In genomic region chr7:70738486-70738885, GRCh38 we compare ENCODE assay signal across 26 cellular contexts.
DNase-seq lines count a peak whose midpoint lies in the region; ATAC-seq and TF ChIP-seq lines count a peak whose summit lies in the region.
"Had no signal": no experiment of that assay in that cellular context is flagged by ENCODE, and none has a peak within 500 bp of the region (broad histone marks: within the 10 kb centered on the region; RNA-seq: fewer than 3 reads in every experiment).

No MANE protein-coding gene starts in this region.

- intact Hi-C loops in CD8-positive, alpha-beta T cell (cut with DNase I, micrococcal nuclease) = no loop called here
- intact Hi-C loops in esophagus squamous epithelium (cut with DNase I) (no loop called here), cardiac septum (cut with DNase I) (no loop called here)

- no peak overlapping the region for H3K4me3 Mint-ChIP-seq in CD8-positive, alpha-beta T cell
- H3K4me3 Mint-ChIP-seq in progenitor cell of endocrine pancreas (ENCODE audit: low read depth) = no peak overlapping the region
- H3K4me3 Mint-ChIP-seq in CD8-positive, alpha-beta memory T cell = no peak overlapping the region
- H3K4me3 Mint-ChIP-seq: activated B cell treated with CpG ODN at 0.5 μM for 24 hours; activated CD4-positive, alpha-beta memory T cell treated with anti-CD3 and anti-CD28 coated beads, Interleukin-2, amount 10 ng/mL, durations not matched to agents 7 days and 5 days; mesothelial cell of epicardium had no signal

- 50 to 52% methylated on average over 5 of the region's 5 CpGs for WGBS in esophagus squamous epithelium, 2 donors

- CTCF ChIA-PET in CD8-positive, alpha-beta T cell (lab: Charles Lee) = no interaction called here
- CTCF ChIA-PET in CD8-positive, alpha-beta memory T cell (lab: Charles Lee) = interaction anchor here (1.2 kb wide), 1 partner anchor 14 kb away, joined by 3 read pairs; no protein-coding TSS in a partner anchor

- H3K36me3 ChIP-seq in CD8-positive, alpha-beta T cell (ENCODE audit: insufficient read depth, low read length) = no peaks in the 10 kb centered on the region
- no peaks in the 10 kb centered on the region for H3K36me3 ChIP-seq in adipocyte (ENCODE audit: control insufficient read depth, insufficient read depth, low read length, severe bottlenecking)
- no peaks in the 10 kb centered on the region for H3K36me3 ChIP-seq in esophagus squamous epithelium
- H3K36me3 ChIP-seq in CD8-positive, alpha-beta memory T cell (ENCODE audit: insufficient read depth, low read length) = no peaks in the 10 kb centered on the region
- H3K36me3 ChIP-seq: cardiac muscle cell, esophagus muscularis mucosa, vagina had no signal

- H3K27me3 Mint-ChIP-seq in CD8-positive, alpha-beta T cell (ENCODE audit: low read depth) = no peaks in the 10 kb centered on the region
- H3K27me3 Mint-ChIP-seq in progenitor cell of endocrine pancreas = no peaks in the 10 kb centered on the region
- peaks cover 0 to 1% of the 10 kb centered on the region in 2 donors for H3K27me3 Mint-ChIP-seq in CD8-positive, alpha-beta memory T cell
- H3K27me3 Mint-ChIP-seq: activated B cell treated with CpG ODN at 0.5 μM for 24 hours; activated CD4-positive, alpha-beta memory T cell treated with anti-CD3 and anti-CD28 coated beads, Interleukin-2, amount 10 ng/mL, durations not matched to agents 7 days and 5 days had no signal

- no peaks in the 10 kb centered on the region for H3K27me3 ChIP-seq in CD8-positive, alpha-beta T cell (ENCODE audit: insufficient read depth, low read length)
- no peaks in the 10 kb centered on the region for H3K27me3 ChIP-seq in adipocyte (replicated peaks; ENCODE audit: control insufficient read depth, insufficient read depth, low read length)
- H3K27me3 ChIP-seq in esophagus squamous epithelium = no peaks in the 10 kb centered on the region
- no peaks in the 10 kb centered on the region for H3K27me3 ChIP-seq in CD8-positive, alpha-beta memory T cell (ENCODE audit: insufficient read depth, low read length, poor library complexity, severe bottlenecking)
- H3K27me3 ChIP-seq: cardiac muscle cell, esophagus muscularis mucosa, vagina had no signal

- TF ChIP-seq CTCF in CD8-positive, alpha-beta T cell (IDR thresholded peaks at IDR 0.05) = no peak
- TF ChIP-seq CTCF in esophagus squamous epithelium (IDR thresholded peaks at IDR 0.05) (no peak), progenitor cell of endocrine pancreas (IDR thresholded peaks at IDR 0.05; ENCODE audit: unreplicated experiment) (no peak)

- ATAC-seq in CD8-positive, alpha-beta T cell = no peak
- ATAC-seq: HCT116 had no signal

- no peaks in the 10 kb centered on the region for H3K36me3 Mint-ChIP-seq in CD8-positive, alpha-beta T cell
- peaks cover 3% of the 10 kb centered on the region for H3K36me3 Mint-ChIP-seq in progenitor cell of endocrine pancreas (ENCODE audit: insufficient read depth)
- H3K36me3 Mint-ChIP-seq in CD8-positive, alpha-beta memory T cell = peaks cover 0 to 3% (median 0%) of the 10 kb centered on the region in 3 donors

- no peak for DNase-seq in CD8-positive, alpha-beta T cell
- no peak for DNase-seq in adipocyte (ENCODE audit: low read depth)
- no peak for DNase-seq in esophagus squamous epithelium (lab: John Stamatoyannopoulos, UW)
- DNase-seq in progenitor cell of endocrine pancreas (ENCODE audit: low spot score, unreplicated experiment) = no peak
- no peak for DNase-seq in T-helper 1 cell
- no peak for DNase-seq in CD8-positive, alpha-beta memory T cell
- DNase-seq in T-helper 2 cell = no peak
- DNase-seq in cardiac septum (ENCODE audit: low spot score) = no peak
- DNase-seq: activated B cell treated with CpG ODN at 0.5 μM for 24 hours; activated CD4-positive, alpha-beta memory T cell treated with anti-CD3 and anti-CD28 coated beads, Interleukin-2, amount 10 ng/mL, durations not matched to agents 7 days and 5 days; activated naive CD4-positive, alpha-beta T cell treated with Interleukin-2 at 50 U/mL for 16 hours; amniotic stem cell; DMS153; GDM1; KBM-7; kidney glomerular epithelial cell; NCI-H1694; NCI-H2171 treated with DMSO at 0.1 percent for 48 hours; NCI-H524 treated with DMSO at 0.1 percent for 48 hours; RPMI8226; T-helper 9 cell had no signal

- TF ChIP-seq POLR2A in esophagus squamous epithelium (IDR thresholded peaks at IDR 0.05) = no peak

- H3K4me3 ChIP-seq in CD8-positive, alpha-beta T cell (ENCODE audit: low read depth, low read length) = no peak overlapping the region
- H3K4me3 ChIP-seq in adipocyte (ENCODE audit: low read length) (peak overlapping the region; percentile 69), esophagus squamous epithelium (no peak overlapping the region)
- no peak overlapping the region for H3K4me3 ChIP-seq in CD8-positive, alpha-beta memory T cell (ENCODE audit: low read length)
- H3K4me3 ChIP-seq: cardiac muscle cell, esophagus muscularis mucosa, vagina had no signal

- POLR2A ChIA-PET in CD8-positive, alpha-beta T cell (lab: Charles Lee) = no interaction called here
- POLR2A ChIA-PET in CD8-positive, alpha-beta memory T cell (lab: Charles Lee) = no interaction called here

- peaks cover 31% of the 10 kb centered on the region for H3K4me1 Mint-ChIP-seq in CD8-positive, alpha-beta T cell (ENCODE audit: low read depth)
- H3K4me1 Mint-ChIP-seq in progenitor cell of endocrine pancreas (ENCODE audit: low read depth) = peaks cover 23% of the 10 kb centered on the region
- H3K4me1 Mint-ChIP-seq in CD8-positive, alpha-beta memory T cell = peaks cover 48 to 76% (median 72%) of the 10 kb centered on the region in 3 donors

- peak overlapping the region; percentile 47 for H3K27ac Mint-ChIP-seq in CD8-positive, alpha-beta T cell
- peak overlapping the region; percentile 68 for H3K27ac Mint-ChIP-seq in progenitor cell of endocrine pancreas
- H3K27ac Mint-ChIP-seq in CD8-positive, alpha-beta memory T cell = no peak overlapping the region
- H3K27ac Mint-ChIP-seq: activated B cell treated with CpG ODN at 0.5 μM for 24 hours; activated CD4-positive, alpha-beta memory T cell treated with anti-CD3 and anti-CD28 coated beads, Interleukin-2, amount 10 ng/mL, durations not matched to agents 7 days and 5 days; mesothelial cell of epicardium had no signal

- no peak overlapping the region for H3K27ac ChIP-seq in CD8-positive, alpha-beta T cell (ENCODE audit: low read depth, low read length)
- peak overlapping the region; percentile 59 to 81 (median 70) for H3K27ac ChIP-seq in esophagus squamous epithelium
- H3K27ac ChIP-seq in CD8-positive, alpha-beta memory T cell (ENCODE audit: low read depth, low read length) = no peak overlapping the region
- H3K27ac ChIP-seq: cardiac muscle cell, esophagus muscularis mucosa, vagina had no signal

- peaks cover 3% of the 10 kb centered on the region for H3K4me1 ChIP-seq in CD8-positive, alpha-beta T cell (ENCODE audit: insufficient read depth, low read length)
- H3K4me1 ChIP-seq in adipocyte (ENCODE audit: control insufficient read depth, insufficient read depth, low read length) (peaks cover 34% of the 10 kb centered on the region), esophagus squamous epithelium (peaks cover 5 to 87% (median 38%) of the 10 kb centered on the region in 3 donors)
- no peaks in the 10 kb centered on the region for H3K4me1 ChIP-seq in CD8-positive, alpha-beta memory T cell (ENCODE audit: insufficient read depth, low read length)

- no peaks in the 10 kb centered on the region for H3K9me3 ChIP-seq in CD8-positive, alpha-beta T cell (ENCODE audit: low read length)
- H3K9me3 ChIP-seq in adipocyte (ENCODE audit: control insufficient read depth, low read length) = no peaks in the 10 kb centered on the region
- no peaks in the 10 kb centered on the region for H3K9me3 ChIP-seq in esophagus squamous epithelium
- no peaks in the 10 kb centered on the region for H3K9me3 ChIP-seq in CD8-positive, alpha-beta memory T cell (ENCODE audit: low read length)
- H3K9me3 ChIP-seq: esophagus muscularis mucosa, vagina had no signal

- peak overlapping the region; percentile 35 for H3K9ac ChIP-seq in adipocyte (ENCODE audit: low read length)

- no peaks in the 10 kb centered on the region for H3K9me3 Mint-ChIP-seq in CD8-positive, alpha-beta T cell
- no peaks in the 10 kb centered on the region for H3K9me3 Mint-ChIP-seq in progenitor cell of endocrine pancreas (ENCODE audit: low read depth)
- no peaks in the 10 kb centered on the region for H3K9me3 Mint-ChIP-seq in CD8-positive, alpha-beta memory T cell
- H3K9me3 Mint-ChIP-seq: activated B cell treated with CpG ODN at 0.5 μM for 24 hours; activated CD4-positive, alpha-beta memory T cell treated with anti-CD3 and anti-CD28 coated beads, Interleukin-2, amount 10 ng/mL, durations not matched to agents 7 days and 5 days; mesothelial cell of epicardium had no signal

Comparison
In these comparisons a context has a peak if more than half of its experiments do, and no peak if none do; other contexts are left out.
1. H3K27ac ChIP-seq: peak in esophagus squamous epithelium (4 of 4); none in CD8-positive, alpha-beta T cell (single experiment) and CD8-positive, alpha-beta memory T cell (single experiment).
2. H3K27ac Mint-ChIP-seq: peak in CD8-positive, alpha-beta T cell (single experiment) and progenitor cell of endocrine pancreas (single experiment); none in CD8-positive, alpha-beta memory T cell (0 of 8).